Comparison of ENCODE assay signal across 7 cellular contexts in the genomic region with DNA sequence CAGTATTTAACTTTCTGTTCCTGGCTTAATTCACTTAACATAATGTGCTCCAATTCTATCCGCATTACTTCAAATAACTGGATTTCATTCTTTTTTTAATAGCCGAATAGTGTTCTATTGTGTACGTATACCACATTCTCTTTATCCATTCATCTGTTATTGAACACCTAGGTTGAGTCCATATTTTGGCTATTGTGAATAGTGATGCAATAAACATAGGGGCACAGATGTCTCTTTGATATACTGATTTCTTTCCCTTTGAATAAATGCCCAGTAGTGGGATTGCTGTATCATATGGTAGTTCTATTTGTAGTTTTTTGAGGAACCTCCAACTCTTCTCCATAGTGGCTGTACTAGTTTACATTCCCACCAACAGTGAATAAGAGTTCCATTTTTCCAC.
"Had no signal": no experiment of that assay in that cellular context is flagged by ENCODE, and none has a peak within 500 bp of the region (broad histone marks: within the 10 kb centered on the region; RNA-seq: fewer than 3 reads in every experiment).

No MANE protein-coding gene starts in this region.

- FAIRE-seq: G401.6, GM12878, GM12891, GM12892, GM18507, GM19239 had no signal

- ATAC-seq: GM12878 had no signal

- H3K4me3 ChIP-seq: GM12878 had no signal

- DNase-seq: GF-D8 had no signal
